ENCODE assay signal across 1 cellular context in the genomic region with DNA sequence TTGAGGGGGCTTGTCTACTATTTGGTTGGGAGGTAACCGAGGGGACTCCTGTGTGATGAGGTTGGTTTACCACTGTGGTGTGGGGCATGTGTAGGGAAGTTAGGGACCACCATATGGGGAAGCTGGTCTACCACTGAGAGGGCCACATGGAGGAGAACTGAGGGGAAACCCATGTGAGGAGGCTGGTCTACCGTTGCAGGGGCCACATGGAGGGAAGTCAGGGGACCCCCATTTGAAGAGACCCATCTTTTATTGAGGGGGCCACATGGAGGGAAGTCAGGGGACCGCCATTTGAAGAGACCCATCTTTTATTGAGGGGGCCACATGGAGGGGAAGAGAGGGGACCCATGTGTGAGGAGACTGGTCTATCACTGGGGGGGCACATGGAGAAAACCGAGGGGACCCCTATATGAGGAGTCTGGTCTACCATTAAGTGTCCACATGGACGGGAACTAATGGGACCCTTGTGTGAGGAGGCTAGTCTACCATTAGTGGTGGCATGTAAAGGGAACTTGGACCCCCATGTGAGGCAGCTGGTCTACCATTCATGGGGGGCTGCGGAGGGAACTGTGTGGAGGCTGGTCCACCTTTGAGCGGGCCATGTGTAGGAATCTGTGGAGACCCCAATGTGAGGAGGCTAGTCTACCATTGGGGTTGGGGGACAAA.
TF ChIP-seq lines count a peak whose summit lies in the region.

No MANE protein-coding gene starts in this region.

TF ChIP-seq in GM12891, 5 proteins besides CTCF, POLR2A, EP300 and RAD21:
- TF ChIP-seq PAX5 (IDR thresholded peaks at IDR 0.05; ENCODE audit: insufficient read depth, low read length, severe bottlenecking) (no peak), POU2F2 (IDR thresholded peaks at IDR 0.05; ENCODE audit: low read depth, low read length) (no peak), POLR2AphosphoS5 (IDR thresholded peaks at IDR 0.05; ENCODE audit: low read depth, low read length) (no peak), SPI1 (IDR thresholded peaks at IDR 0.05; ENCODE audit: low read depth, low read length) (no peak), TAF1 (IDR thresholded peaks at IDR 0.05; ENCODE audit: low read depth, low read length) (no peak)
